Comparison of ENCODE assay signal across 1 cellular context in the genomic region with DNA sequence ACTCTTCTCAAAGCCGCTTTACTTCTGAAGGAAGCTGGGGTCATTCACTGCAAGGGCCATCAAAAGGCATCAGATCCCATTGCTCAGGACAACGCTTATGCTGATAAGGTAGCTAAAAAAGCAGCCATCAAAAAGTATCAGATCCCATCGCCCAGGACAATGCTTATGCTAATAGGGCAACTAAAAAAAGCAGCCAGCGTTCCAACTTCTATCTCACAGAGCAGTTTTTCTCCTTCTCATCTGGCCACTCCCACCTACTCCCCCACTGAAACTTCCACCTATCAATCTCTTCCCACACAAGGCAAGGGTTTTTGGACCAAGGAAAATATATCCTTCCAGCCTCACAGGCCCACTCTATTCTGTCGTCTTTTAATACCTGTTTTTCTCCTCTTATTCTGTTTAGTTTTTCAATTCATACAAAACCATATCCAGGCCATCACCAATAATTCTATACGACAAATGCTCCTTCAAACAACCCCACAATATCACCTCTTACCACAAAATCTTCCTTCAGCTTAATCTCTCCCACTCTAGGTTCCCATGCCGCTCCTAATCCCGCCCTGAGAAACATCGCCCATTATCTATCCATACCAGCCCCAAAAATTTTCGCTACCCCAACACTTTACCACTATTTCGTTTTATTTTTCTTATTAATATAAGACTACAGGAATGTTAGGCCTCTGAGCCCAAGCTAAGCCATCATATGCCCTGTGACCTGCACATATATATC.
TF ChIP-seq lines count a peak whose summit lies in the region.

No MANE protein-coding gene starts in this region.

TF ChIP-seq in H1, 55 proteins besides CTCF, POLR2A, EP300 and RAD21:
- peak; percentile 82 for TF ChIP-seq NANOG (IDR thresholded peaks at IDR 0.05; ENCODE audit: insufficient read depth, low read depth, low read length, poor library complexity, severe bottlenecking)
